In the genomic region with DNA sequence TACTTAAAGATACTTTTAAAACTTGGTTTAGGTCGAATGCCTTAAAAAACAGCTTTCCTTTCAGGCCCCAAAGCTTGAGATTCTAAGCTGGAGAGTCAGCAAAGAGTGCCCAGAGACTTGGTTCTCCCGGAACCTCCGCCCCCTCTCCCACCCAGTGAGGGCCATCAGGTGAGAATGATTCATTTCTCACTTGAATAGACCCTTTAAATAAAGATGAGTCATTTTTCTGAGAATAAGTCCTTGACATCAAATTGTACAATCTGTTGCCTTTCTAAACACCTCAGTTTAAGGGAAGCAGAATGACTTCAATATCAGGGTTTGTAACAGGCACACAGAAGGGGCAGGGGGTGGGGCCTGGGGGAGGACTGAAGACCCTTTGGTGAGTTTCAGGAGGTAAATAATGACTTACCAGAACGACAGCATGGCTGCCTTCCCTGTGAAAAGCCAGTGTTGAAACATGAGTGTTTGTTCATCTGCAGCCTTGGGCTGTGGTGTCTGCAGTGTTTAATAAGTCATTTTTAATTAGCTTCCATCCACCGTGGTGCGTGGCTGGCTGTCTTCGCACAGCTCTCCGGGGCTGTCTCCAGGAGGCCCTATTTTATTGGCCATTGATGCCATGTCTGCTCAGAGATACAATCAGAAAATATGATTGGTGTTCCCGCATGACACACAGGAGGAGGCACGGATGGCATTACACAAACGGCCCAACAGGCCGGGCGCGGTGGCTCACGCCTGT, we compare ENCODE assay signal across 9 cellular contexts.
A peak's percentile ranks its signal among the peaks of the same experiment; 100 is the strongest.
DNase-seq lines count a peak whose midpoint lies in the region; ATAC-seq, FAIRE-seq and TF ChIP-seq lines count a peak whose summit lies in the region.
"Had no signal": no experiment of that assay in that cellular context is flagged by ENCODE, and none has a peak within 500 bp of the region (broad histone marks: within the 10 kb centered on the region; RNA-seq: fewer than 3 reads in every experiment).

No MANE protein-coding gene starts in this region.

- TF ChIP-seq CTCF in GM10248 (IDR thresholded peaks at IDR 0.05; ENCODE audit: control extremely low read depth, extremely low read depth, low read depth, missing control alignments) (no peak), hepatocyte (IDR thresholded peaks at IDR 0.05; ENCODE audit: poor library complexity) (no peak)

- H3K79me2 ChIP-seq in hepatocyte = no peaks in the 10 kb centered on the region

- FAIRE-seq in RCC 7860 (lab: Jason Lieb, UNC) = peak; percentile 47

- CTCF ChIA-PET in GM10248 (lab: Yijun Ruan, JAX) = interaction anchor here (1.0 to 1.5 kb wide), 2 partner anchors 287 to 289 kb away, joined by 3 to 6 read pairs; no protein-coding TSS in a partner anchor

- ATAC-seq in HG02588 (IDR thresholded peaks at IDR 0.05; ENCODE audit: unreplicated experiment) = no peak

- no peak overlapping the region for H2AFZ ChIP-seq in hepatocyte

- WGBS in hepatocyte (ENCODE audit: low lambda C conversion rate, missing lambda C conversion rate) = 80% methylated on average over 15 of the region's 15 CpGs

- H3K36me3 ChIP-seq in H7 (replicated peaks; ENCODE audit: control insufficient read depth, insufficient read depth, low read length) (no peaks in the 10 kb centered on the region), hepatocyte (replicated peaks; ENCODE audit: insufficient read depth, low read depth) (no peaks in the 10 kb centered on the region), SJCRH30 (no peaks in the 10 kb centered on the region)

- DNase-seq in GM10248 (ENCODE audit: extremely low spot score) (peak; percentile 60), H7 (peak; percentile 76), RCC 7860 (ENCODE audit: low spot score) (peak; percentile 50), hepatocyte (ENCODE audit: low spot score) (peak; percentile 55), D341Med (ENCODE audit: low spot score) (no peak), SJCRH30 (no peak)
- no peak for DNase-seq in activated effector memory CD4-positive, alpha-beta T cell treated with anti-CD3 and anti-CD28 coated beads, Interleukin-2, amount 50 U/mL, for 16 hours

- H3K4me3 ChIP-seq in H7 (ENCODE audit: insufficient read depth, low read depth, low read length) (no peak overlapping the region), hepatocyte (no peak overlapping the region), SJCRH30 (no peak overlapping the region)
- H3K4me3 ChIP-seq: skin epidermis had no signal

- no peak overlapping the region for H3K4me2 ChIP-seq in hepatocyte

- peak overlapping the region; percentile 51 for H3K27ac ChIP-seq in hepatocyte
- H3K27ac ChIP-seq in SJCRH30 = no peak overlapping the region

- H4K20me1 ChIP-seq in hepatocyte (ENCODE audit: insufficient read depth, poor library complexity, severe bottlenecking) = no peaks in the 10 kb centered on the region

- H3K9me3 ChIP-seq in hepatocyte (ENCODE audit: low read depth) (no peaks in the 10 kb centered on the region), SJCRH30 (replicated peaks) (no peaks in the 10 kb centered on the region)

- POLR2A ChIA-PET in GM10248 (lab: Yijun Ruan, JAX) = no interaction called here

- H3K27me3 ChIP-seq in H7 (ENCODE audit: control insufficient read depth, insufficient read depth, low read length) = no peaks in the 10 kb centered on the region
- no peaks in the 10 kb centered on the region for H3K27me3 ChIP-seq in hepatocyte
- H3K27me3 ChIP-seq in SJCRH30 = no peaks in the 10 kb centered on the region

- H3K9me2 ChIP-seq in hepatocyte (replicated peaks; ENCODE audit: insufficient read depth) = no peaks in the 10 kb centered on the region

- H3K4me1 ChIP-seq in hepatocyte (ENCODE audit: insufficient read depth) (no peaks in the 10 kb centered on the region), SJCRH30 (no peaks in the 10 kb centered on the region)

Comparison
In these comparisons a context has a peak if more than half of its experiments do, and no peak if none do; other contexts are left out.
1. DNase-seq: peak in GM10248 (single experiment), H7 (single experiment), RCC 7860 (single experiment) and hepatocyte (single experiment); none in D341Med (single experiment), activated effector memory CD4-positive, alpha-beta T cell treated with anti-CD3 and anti-CD28 coated beads, Interleukin-2, amount 50 U/mL, for 16 hours (single experiment) and SJCRH30 (0 of 2).